Comparison of ENCODE assay signal across 8 cellular contexts in the genomic region with DNA sequence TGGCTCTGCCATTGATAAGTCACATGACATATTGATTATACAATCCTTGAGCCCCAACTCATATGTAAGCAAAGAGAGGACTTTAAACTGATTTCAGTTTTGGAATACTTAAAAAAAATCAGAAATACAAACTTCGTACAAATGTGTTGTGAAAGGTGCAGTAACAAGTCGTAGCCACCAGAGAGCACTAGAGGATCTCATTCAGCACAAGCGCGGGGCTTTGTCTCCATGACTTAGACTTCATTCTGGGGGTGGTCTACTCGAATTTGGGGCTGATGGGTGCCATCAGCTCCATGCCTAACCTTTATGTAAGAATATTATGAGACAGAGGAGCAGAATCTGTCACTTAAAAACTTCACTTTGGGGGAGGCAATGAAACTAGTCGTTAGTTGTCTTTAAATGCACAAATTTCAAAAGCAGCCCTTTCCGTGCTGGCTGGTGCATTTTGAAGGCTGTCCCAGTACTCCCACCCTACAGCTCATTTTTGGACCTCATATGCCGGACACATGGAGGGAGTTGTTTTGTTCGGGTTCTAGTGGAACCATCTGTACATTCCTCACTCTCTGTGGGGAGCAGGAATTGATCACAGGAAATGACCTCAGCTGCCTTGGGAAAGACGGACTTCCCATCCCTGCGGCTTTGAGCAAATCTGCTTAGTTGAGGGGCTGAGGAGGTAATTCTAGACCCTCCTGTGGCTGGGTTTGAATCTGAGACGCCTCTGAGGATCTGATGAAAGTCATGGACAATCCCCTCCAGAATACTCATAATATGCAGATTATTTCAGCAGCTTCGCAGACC. TPM values are rescaled to one million over a fixed set of nuclear protein-coding genes. Genes with fewer than 3 reads are reported as not detected.
DNase-seq lines count a peak whose midpoint lies in the region; ATAC-seq and TF ChIP-seq lines count a peak whose summit lies in the region.

No MANE protein-coding gene starts in this region.

- peaks cover 41% of the 10 kb centered on the region for H3K27me3 Mint-ChIP-seq in Calu3 (ENCODE audit: unreplicated experiment)

- H3K18ac ChIP-seq in neuronal stem cell (ENCODE audit: low read length), result no peak overlapping the region

- no CpG with 5 or more reads among the region's 13 CpGs for WGBS in neuronal stem cell (ENCODE audit: extremely low coverage in 2 of 2, insufficient read length in 2 of 2, insufficient replicate concordance in 1 of 2), 2 donors

- no peak overlapping the region for H2BK5ac ChIP-seq in neuronal stem cell (ENCODE audit: low read length)

- H3K27me3 ChIP-seq in OCI-LY1 (ENCODE audit: insufficient read depth, low read length) (0 out of 2 replicates have a peak, but pooled peaks cover 3% of the 10 kb centered on the region), neuronal stem cell (ENCODE audit: control insufficient read depth in 3 of 3, insufficient read depth in 3 of 3, low read depth in 1 of 3, low read length in 3 of 3) (no peaks in the 10 kb centered on the region)

- no peaks in the 10 kb centered on the region for H3K79me1 ChIP-seq in neuronal stem cell (ENCODE audit: low read depth, low read length)

- H3K9me2 ChIP-seq in OCI-LY1 (ENCODE audit: low read depth, low read length), result no peaks in the 10 kb centered on the region

- H3K9me3 ChIP-seq in OCI-LY1 (ENCODE audit: low read length) (no peaks in the 10 kb centered on the region), neuronal stem cell (replicated peaks in 1 of 2; ENCODE audit: control insufficient read depth in 2 of 2, insufficient read depth in 1 of 2, low read depth in 1 of 2, low read length in 2 of 2) (no peaks in the 10 kb centered on the region)

- peak overlapping the region; percentile 47 for H3K4me3 Mint-ChIP-seq in Calu3 (ENCODE audit: low read depth, unreplicated experiment)

- H2BK15ac ChIP-seq in neuronal stem cell (ENCODE audit: low read length), result no peak overlapping the region

- no peak overlapping the region for H3K27ac ChIP-seq in OCI-LY1 (ENCODE audit: low read depth, low read length, poor library complexity, severe bottlenecking)
- H3K27ac ChIP-seq in neuronal stem cell (replicated peaks; ENCODE audit: low read length), result no peak overlapping the region

- H4K20me1 ChIP-seq in OCI-LY1 (ENCODE audit: insufficient read depth, low read length), result no peaks in the 10 kb centered on the region

- intact Hi-C loops in Calu3 (cut with micrococcal nuclease; ENCODE audit: unreplicated experiment), result loop anchor here (1.0 to 5.0 kb wide), 5 partner anchors 99 to 395 kb away; no protein-coding TSS in a partner anchor

- BruUV-seq in Calu3 (replicated peaks; lab: Mats Ljungman, UMichigan), result no TSS peak

- H2BK12ac ChIP-seq in neuronal stem cell (ENCODE audit: low read length), result no peak overlapping the region

- no peak overlapping the region for H4K8ac ChIP-seq in neuronal stem cell (ENCODE audit: low read depth, low read length)

- H3K14ac ChIP-seq in neuronal stem cell (ENCODE audit: low read length), result no peak overlapping the region

- H3K4me2 ChIP-seq in OCI-LY1 (ENCODE audit: low read length) (no peak overlapping the region), neuronal stem cell (ENCODE audit: insufficient read depth, low read length, poor library complexity, severe bottlenecking) (no peak overlapping the region)

- H4K91ac ChIP-seq in neuronal stem cell (ENCODE audit: low read depth, low read length, poor library complexity), result no peak overlapping the region

- no peaks in the 10 kb centered on the region for H3K36me3 Mint-ChIP-seq in Calu3 (ENCODE audit: insufficient read depth, unreplicated experiment)

- no peak overlapping the region for H2AFZ ChIP-seq in OCI-LY1 (ENCODE audit: low read length)
- H2AFZ ChIP-seq in neuronal stem cell (ENCODE audit: low read length), result peak overlapping the region; percentile 68

- CTCF ChIA-PET in Calu3 (lab: Charles Lee), result interaction anchor here (0.5 to 10.1 kb wide), 25 partner anchors 7 to 633 kb away, joined by 3 to 395 read pairs (median 4); a partner anchor contains a TSS

- no peak for ATAC-seq in HG02623 (IDR thresholded peaks at IDR 0.05; ENCODE audit: unreplicated experiment)

- H3K4me1 ChIP-seq in OCI-LY1 (ENCODE audit: insufficient read depth, low read length, severe bottlenecking) (peaks cover 5% of the 10 kb centered on the region), neuronal stem cell (ENCODE audit: control insufficient read depth in 2 of 2, insufficient read depth in 1 of 2, low read depth in 1 of 2, low read length in 2 of 2) (peaks cover 0 to 2% of the 10 kb centered on the region in 2 donors)

- H3F3A ChIP-seq in OCI-LY1 (ENCODE audit: insufficient read depth, low read length), result no peaks in the 10 kb centered on the region

- H3K9me3 Mint-ChIP-seq in Calu3 (ENCODE audit: low read depth, unreplicated experiment), result no peaks in the 10 kb centered on the region

- no peak overlapping the region for H3K4ac ChIP-seq in neuronal stem cell (ENCODE audit: low read length)

- DNase-seq in Calu3 (peak; percentile 60), HS-27A (ENCODE audit: low read depth) (peak; percentile 39), fibroblast of pulmonary artery (ENCODE audit: low read depth) (peak; percentile 82), neuronal stem cell (ENCODE audit: low spot score) (peak; percentile 59), occipital lobe (lab: John Stamatoyannopoulos, UW) (no peak)
- peak; percentile 25 for DNase-seq in activated T-cell treated with anti-CD3 and anti-CD28 coated beads, Interleukin-2, amount 50 U/mL, for 1 hour

- no peak overlapping the region for H2BK120ac ChIP-seq in neuronal stem cell (ENCODE audit: low read depth, low read length)

- H3K36me3 ChIP-seq in OCI-LY1 (ENCODE audit: insufficient read depth, low read length) (no peaks in the 10 kb centered on the region), neuronal stem cell (replicated peaks in 1 of 2; ENCODE audit: control insufficient read depth in 2 of 2, insufficient read depth in 2 of 2, low read length in 2 of 2) (no peaks in the 10 kb centered on the region)

- H3K9ac ChIP-seq in OCI-LY1 (ENCODE audit: low read length) (no peak overlapping the region), neuronal stem cell (ENCODE audit: low read depth, low read length, poor library complexity) (no peak overlapping the region)

- H3K23ac ChIP-seq in neuronal stem cell (ENCODE audit: low read depth, low read length, poor library complexity), result no peak overlapping the region

- TF ChIP-seq CTCF in Calu3 (IDR thresholded peaks at IDR 0.05; ENCODE audit: unreplicated experiment), result peak; percentile 95
- TF ChIP-seq CTCF in OCI-LY1 (IDR thresholded peaks at IDR 0.05; ENCODE audit: low read length), result peak; percentile 99
- peak; percentile 86 for TF ChIP-seq CTCF in fibroblast of pulmonary artery (IDR thresholded peaks at IDR 0.05; ENCODE audit: low read length, missing control alignments)

- no peaks in the 10 kb centered on the region for H3K79me2 ChIP-seq in OCI-LY1 (ENCODE audit: insufficient read depth, low read length)

- no peak overlapping the region for H2AK5ac ChIP-seq in neuronal stem cell (ENCODE audit: low read depth, low read length)

- H3K4me1 Mint-ChIP-seq in Calu3 (ENCODE audit: low read depth, unreplicated experiment), result peaks cover 8% of the 10 kb centered on the region

- no peak overlapping the region for H3K4me3 ChIP-seq in OCI-LY1 (ENCODE audit: low read depth, low read length, poor library complexity, severe bottlenecking)
- H3K4me3 ChIP-seq in fibroblast of pulmonary artery (replicated peaks; ENCODE audit: low read depth, low read length), result peak overlapping the region; percentile 50
- H3K4me3 ChIP-seq in neuronal stem cell (ENCODE audit: low read length in 2 of 2), result no peak overlapping the region

- H3K27ac Mint-ChIP-seq in Calu3 (ENCODE audit: unreplicated experiment), result no peak overlapping the region

RNA-seq across cellular contexts. Expression of a gene that starts 27.5 kb away (rescaled TPM):
- 0.17 and 0.59 TPM in 2 replicates for total RNA-seq in Calu3 (2022)
- polyA plus RNA-seq in neuronal stem cell (2013, experiment 1 of 2), result 0.32 TPM
- 0.32 TPM for polyA plus RNA-seq in neuronal stem cell (2013, experiment 2 of 2)
- total RNA-seq in occipital lobe, result 17.2 TPM

RNA-seq across cellular contexts. Expression of a gene that starts 49.2 kb away (rescaled TPM):
- total RNA-seq in Calu3 (2022) (12.3 and 21.8 TPM in 2 replicates), occipital lobe (not detected)
- polyA plus RNA-seq in neuronal stem cell (2013, experiment 1 of 2), result not detected
- not detected for polyA plus RNA-seq in neuronal stem cell (2013, experiment 2 of 2)

Comparison
In these comparisons a context has a peak if more than half of its experiments do, and no peak if none do; other contexts are left out.
1. RNA of a gene that starts 27.5 kb away (total RNA-seq): 17.2 TPM in occipital lobe (single experiment); 0.17 to 0.59 TPM in Calu3; every median in the first group is over 10 times any median in the second.
2. RNA of a gene that starts 49.2 kb away (total RNA-seq): 12.3 to 21.8 TPM in Calu3; not detected in occipital lobe (single experiment); every median in the first group is over 10 times any median in the second.
3. Peak in every context shown above with its lines, with median percentiles within 50 percentile points of each other: CTCF ChIP-seq.